ENCODE assay signal across 9 cellular contexts in genomic region chr19:3046621-3047306, GRCh38. TPM values are rescaled to one million over a fixed set of nuclear protein-coding genes. Genes with fewer than 3 reads are reported as not detected.
DNase-seq lines count a peak whose midpoint lies in the region; ATAC-seq and TF ChIP-seq lines count a peak whose summit lies in the region.
"Had no signal": no experiment of that assay in that cellular context is flagged by ENCODE, and none has a peak within 500 bp of the region (broad histone marks: within the 10 kb centered on the region; RNA-seq: fewer than 3 reads in every experiment).

No MANE protein-coding gene starts in this region.

- in situ Hi-C loops in mammary epithelial cell (cut with MboI; ENCODE audit: low sequenced_read_pairs in 2 of 2) = no loop called here

- H3K9ac ChIP-seq in mammary epithelial cell (ENCODE audit: insufficient read depth, low read length) (no peak overlapping the region), muscle layer of colon (ENCODE audit: low read length) (no peak overlapping the region)

- H3K4me3 ChIP-seq in BJ (ENCODE audit: low read depth, low read length) (peak overlapping the region; percentile 33; the same call in 1 of the 2 replicates), mammary epithelial cell (replicated peaks in 1 of 3; ENCODE audit: insufficient read depth in 1 of 3, low read depth in 2 of 3, low read length in 3 of 3) (peak overlapping the region in 1 of 3 experiments; percentile 18), muscle layer of colon (ENCODE audit: low read depth in 1 of 2, low read length in 2 of 2) (peak overlapping the region in 1 of 2 donors; percentile 36)
- H3K4me3 ChIP-seq: mucosa of descending colon had no signal

- intact Hi-C loops in mammary epithelial cell (cut with micrococcal nuclease) = no loop called here

- no CpG with 5 or more reads among the region's 33 CpGs for WGBS in mammary epithelial cell (ENCODE audit: low coverage, missing lambda C conversion rate)

- H3K27ac Mint-ChIP-seq in stimulated activated naive B cell treated with anti-CD40 and anti-IgM and Interleukin-4, amounts not matched to agents 10 μg/mL and 1 μg/mL and 100 μg/mL, for 72 hours = no peak overlapping the region

- TF ChIP-seq CTCF in BJ (IDR thresholded peaks at IDR 0.05; ENCODE audit: insufficient read depth, low read depth, low read length) (no peak), mammary epithelial cell (conservative IDR thresholded peaks at IDR 0.05 in 1 of 2, IDR thresholded peaks at IDR 0.05 in 1 of 2; ENCODE audit: extremely low read depth in 1 of 2, insufficient read depth in 1 of 2, low read depth in 1 of 2, low read length in 2 of 2) (no peak)

- no peak for DNase-seq in BJ (ENCODE audit: low read depth)
- peak; percentile 41 to 56 for DNase-seq in NCI-H187 (lab: John Stamatoyannopoulos, UW)
- DNase-seq in mammary epithelial cell = no peak
- no peak for DNase-seq in stimulated activated naive B cell treated with anti-CD40 and anti-IgM and Interleukin-4, amounts not matched to agents 10 μg/mL and 1 μg/mL and 100 μg/mL, for 72 hours
- DNase-seq in retina = no peak
- no peak for DNase-seq in globus pallidus (ENCODE audit: low spot score)

- POLR2A ChIA-PET in BJ (lab: Charles Lee) = no interaction called here

- no peak overlapping the region for H2AFZ ChIP-seq in mammary epithelial cell (ENCODE audit: low read depth, low read length)

- H3K4me1 ChIP-seq in mammary epithelial cell (ENCODE audit: insufficient read depth, low read length) (peaks cover 2% of the 10 kb centered on the region), muscle layer of colon (ENCODE audit: insufficient read depth, low read length) (peaks cover 7% of the 10 kb centered on the region)

- H3K36me3 ChIP-seq in BJ (ENCODE audit: control insufficient read depth, insufficient read depth, low read length) (no peaks in the 10 kb centered on the region), mammary epithelial cell (ENCODE audit: insufficient read depth, low read length) (no peaks in the 10 kb centered on the region), muscle layer of colon (ENCODE audit: insufficient read depth, low read length) (no peaks in the 10 kb centered on the region)

- H3K4me1 Mint-ChIP-seq in stimulated activated naive B cell treated with anti-CD40 and anti-IgM and Interleukin-4, amounts not matched to agents 10 μg/mL and 1 μg/mL and 100 μg/mL, for 72 hours = peaks cover 11 to 23% of the 10 kb centered on the region in 2 donors

- H3K9me3 Mint-ChIP-seq in stimulated activated naive B cell treated with anti-CD40 and anti-IgM and Interleukin-4, amounts not matched to agents 10 μg/mL and 1 μg/mL and 100 μg/mL, for 72 hours = no peaks in the 10 kb centered on the region

- no peaks in the 10 kb centered on the region for H3K79me2 ChIP-seq in mammary epithelial cell (ENCODE audit: insufficient read depth, low read length)

- peak overlapping the region in 1 of 2 donors; percentile 25 for H3K4me3 Mint-ChIP-seq in stimulated activated naive B cell treated with anti-CD40 and anti-IgM and Interleukin-4, amounts not matched to agents 10 μg/mL and 1 μg/mL and 100 μg/mL, for 72 hours

- no peaks in the 10 kb centered on the region for H4K20me1 ChIP-seq in mammary epithelial cell (ENCODE audit: insufficient read depth, low read length)

- H3K36me3 Mint-ChIP-seq in stimulated activated naive B cell treated with anti-CD40 and anti-IgM and Interleukin-4, amounts not matched to agents 10 μg/mL and 1 μg/mL and 100 μg/mL, for 72 hours = no peaks in the 10 kb centered on the region

- H3K27ac ChIP-seq in mammary epithelial cell (ENCODE audit: insufficient read depth, low read depth, low read length) (no peak overlapping the region), muscle layer of colon (ENCODE audit: low read depth, low read length) (peak overlapping the region; percentile 85)

- H3K4me2 ChIP-seq in mammary epithelial cell (ENCODE audit: insufficient read depth, low read depth, low read length) = peak overlapping the region; percentile 31

- no TSS peak for BruUV-seq in mammary epithelial cell (replicated peaks; lab: Mats Ljungman, UMichigan)

- H3K27me3 Mint-ChIP-seq in stimulated activated naive B cell treated with anti-CD40 and anti-IgM and Interleukin-4, amounts not matched to agents 10 μg/mL and 1 μg/mL and 100 μg/mL, for 72 hours = no peaks in the 10 kb centered on the region

- CTCF ChIA-PET in BJ (lab: Yijun Ruan, JAX) = interaction anchor here (1.1 to 1.5 kb wide), 2 partner anchors 11 to 28 kb away, joined by 3 to 4 read pairs; no protein-coding TSS in a partner anchor
- CTCF ChIA-PET in mammary epithelial cell (lab: Charles Lee; ENCODE audit: low non-redundant PET) = no interaction called here

- dilution Hi-C loops in mammary epithelial cell (cut with HindIII; ENCODE audit: low sequenced_read_pairs) = no loop called here

- H3K9me3 ChIP-seq in mammary epithelial cell (replicated peaks; ENCODE audit: insufficient read depth, low read length) = no peaks in the 10 kb centered on the region
- H3K9me3 ChIP-seq in muscle layer of colon (ENCODE audit: low read length) = no peaks in the 10 kb centered on the region
- H3K9me3 ChIP-seq: mucosa of descending colon had no signal

- H3K27me3 ChIP-seq in BJ (ENCODE audit: control insufficient read depth, insufficient read depth, low read length) (no peaks in the 10 kb centered on the region), mammary epithelial cell (ENCODE audit: insufficient read depth, low read length) (no peaks in the 10 kb centered on the region), muscle layer of colon (ENCODE audit: control insufficient read depth in 1 of 2, insufficient read depth in 2 of 2, low read length in 2 of 2) (no peaks in the 10 kb centered on the region)

- no peak for ATAC-seq in stimulated activated naive B cell treated with anti-CD40 and anti-IgM and Interleukin-4, amounts not matched to agents 10 μg/mL and 1 μg/mL and 100 μg/mL, for 72 hours (replicated peaks)
- no peak for ATAC-seq in HG03135 (IDR thresholded peaks at IDR 0.05; ENCODE audit: unreplicated experiment)

RNA-seq across cellular contexts. Expression of gene TLE5, which starts 15.5 kb away (rescaled TPM):
- polyA plus RNA-seq in BJ (2011; rRNA removed) (365 and 579 TPM in 2 replicates), mammary epithelial cell (370 TPM)
- polyA minus RNA-seq in BJ (2011; rRNA and poly(A)+ RNA removed) = 270 and 438 TPM in 2 replicates
- 100 to 1,000 TPM; 348 to 349 TPM for total RNA-seq in mammary epithelial cell
- 319 TPM for polyA minus RNA-seq in mammary epithelial cell

RNA-seq across cellular contexts. Expression of gene TLE2, which starts 17.7 kb away (rescaled TPM):
- polyA plus RNA-seq in BJ (2011; rRNA removed) (0.74 and 1.0 TPM in 2 replicates), mammary epithelial cell (0.87 TPM)
- polyA minus RNA-seq in BJ (2011; rRNA and poly(A)+ RNA removed) = 0.26 and 0.71 TPM in 2 replicates
- total RNA-seq in mammary epithelial cell = 1 to 10 TPM; 4.8 to 7.2 TPM
- 0.78 TPM for polyA minus RNA-seq in mammary epithelial cell

RNA-seq across cellular contexts. Expression of gene GNA11, which starts 47.4 kb away (rescaled TPM):
- polyA plus RNA-seq in BJ (2011; rRNA removed) = 8.0 and 15.6 TPM in 2 replicates
- polyA minus RNA-seq in BJ (2011; rRNA and poly(A)+ RNA removed) = 11.0 and 30.3 TPM in 2 replicates
- total RNA-seq in mammary epithelial cell = 10 to 100 TPM; 68.1 to 91.4 TPM
- 67.4 TPM for polyA plus RNA-seq in mammary epithelial cell
- 86.9 TPM for polyA minus RNA-seq in mammary epithelial cell

Comparison
In these comparisons a context has a peak if more than half of its experiments do, and no peak if none do; other contexts are left out.
1. DNase-seq: peak in NCI-H187 (2 of 2); none in BJ (single experiment), mammary epithelial cell (single experiment), stimulated activated naive B cell treated with anti-CD40 and anti-IgM and Interleukin-4, amounts not matched to agents 10 μg/mL and 1 μg/mL and 100 μg/mL, for 72 hours (single experiment), retina (single experiment) and globus pallidus (single experiment).